Comparison of ENCODE assay signal across 5 cellular contexts in the genomic region with DNA sequence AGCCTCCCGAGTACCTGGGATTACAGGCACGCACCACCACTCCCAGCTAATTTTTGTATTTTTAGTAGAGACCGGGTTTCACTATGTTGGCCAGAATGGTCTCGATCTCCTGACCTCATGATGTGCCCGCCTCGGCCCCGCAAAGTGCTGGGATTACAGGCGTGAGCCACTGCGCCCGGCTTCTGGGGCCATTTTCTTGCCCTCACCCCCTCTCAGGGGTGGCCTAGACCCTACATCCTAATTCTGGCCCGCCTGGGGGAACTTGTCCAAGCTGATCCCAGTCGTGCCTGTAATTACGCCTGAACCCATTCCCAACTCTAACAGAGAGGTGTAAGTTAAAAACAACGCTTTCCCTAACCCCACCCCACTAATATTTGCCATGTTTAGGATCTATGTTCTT. TPM values are rescaled to one million over a fixed set of nuclear protein-coding genes. Genes with fewer than 3 reads are reported as not detected.
"Had no signal": no experiment of that assay in that cellular context is flagged by ENCODE, and none has a peak within 500 bp of the region (broad histone marks: within the 10 kb centered on the region; RNA-seq: fewer than 3 reads in every experiment).

No MANE protein-coding gene starts in this region.

RNA-seq across cellular contexts. Expression of gene KLK7, which starts 0.7 kb away (rescaled TPM):
- total RNA-seq: M059J, Right ventricle myocardium inferior, RPMI7951, SJCRH30, SK-MEL-5 had no signal

RNA-seq across cellular contexts. Expression of gene KLK6, which starts 15.0 kb away (rescaled TPM):
- total RNA-seq: Right ventricle myocardium inferior, RPMI7951, SJCRH30, SK-MEL-5 had no signal

RNA-seq across cellular contexts. Expression of gene KLK8, which starts 17.0 kb away (rescaled TPM):
- total RNA-seq: M059J, Right ventricle myocardium inferior, RPMI7951, SJCRH30, SK-MEL-5 had no signal

RNA-seq across cellular contexts. Expression of gene KLK5, which starts 31.6 kb away (rescaled TPM):
- total RNA-seq: M059J, Right ventricle myocardium inferior, RPMI7951, SJCRH30, SK-MEL-5 had no signal

RNA-seq across cellular contexts. Expression of gene KLK10, which starts 35.1 kb away (rescaled TPM):
- total RNA-seq: M059J, Right ventricle myocardium inferior, RPMI7951, SJCRH30, SK-MEL-5 had no signal
